ENCODE assay signal across 8 cellular contexts in the genomic region with DNA sequence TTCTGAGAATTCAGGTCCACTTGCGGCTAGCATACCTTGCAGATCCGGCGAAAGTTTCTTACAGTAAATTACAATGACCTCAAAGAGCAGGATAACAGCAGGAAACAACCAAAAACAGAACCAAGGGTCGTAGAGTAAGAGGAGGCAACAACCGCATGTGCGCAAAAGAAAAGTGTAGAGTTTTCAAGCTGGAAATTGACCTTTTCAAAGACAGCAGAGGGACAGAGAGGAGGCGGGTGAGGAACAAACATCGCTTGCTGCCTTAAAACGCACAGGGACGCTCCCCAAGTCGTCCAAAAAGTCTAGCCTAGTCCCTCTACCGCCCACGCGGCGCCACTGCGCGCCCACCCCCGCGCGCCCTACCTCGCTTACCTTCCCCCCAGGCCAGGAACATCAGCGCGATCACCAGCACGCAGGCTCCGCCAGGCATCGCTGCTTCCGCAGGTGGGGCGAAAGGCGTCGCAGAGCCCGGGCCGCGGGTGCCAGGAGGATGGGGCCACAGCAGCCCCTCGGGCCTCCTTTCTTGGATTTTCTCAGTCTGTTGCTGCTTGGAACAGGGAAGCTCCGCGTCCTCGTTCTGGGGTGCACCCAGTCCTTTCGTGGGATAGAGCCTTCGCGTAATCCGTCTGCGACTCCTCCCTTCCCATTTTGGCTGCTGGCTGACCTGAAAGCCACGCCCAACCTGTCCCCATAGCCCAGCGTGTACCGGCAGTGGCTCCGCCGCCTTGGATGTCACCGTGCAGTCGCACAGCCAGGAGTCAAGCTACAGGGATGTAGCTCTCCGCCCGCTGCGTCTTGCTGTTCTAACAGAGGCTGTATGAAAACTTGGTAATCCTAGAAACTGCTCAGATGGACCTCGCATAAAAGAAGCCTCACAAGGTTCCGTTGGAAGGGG. TPM values are rescaled to one million over a fixed set of nuclear protein-coding genes. Genes with fewer than 3 reads are reported as not detected.
DNase-seq lines count a peak whose midpoint lies in the region; ATAC-seq and TF ChIP-seq lines count a peak whose summit lies in the region.

Gene VWDE (minus strand): TSS at position 579 of the 895 bp plus-strand sequence. CDS start 149 bp downstream, at position 430.

- H4K20me1 ChIP-seq in MM.1S (ENCODE audit: insufficient read depth, low read length), result no peaks in the 10 kb centered on the region

- peak within 1 kb of the TSS; percentile 90 for H3K4me2 ChIP-seq in MM.1S (ENCODE audit: low read depth, low read length)

- H3K9me3 ChIP-seq in MM.1S (replicated peaks; ENCODE audit: insufficient read depth, low read length) (no peaks in the 10 kb centered on the region), spleen (peaks cover 0 to 10% (median 3%) of the 10 kb centered on the region in 8 donors)

- WGBS in spleen, 5 donors, result 1 to 3% (median 1%) methylated on average over 48 to 54 of the region's 54 CpGs

- H2AFZ ChIP-seq in ACC112 (ENCODE audit: low read length, unreplicated experiment) (peak within 1 kb of the TSS; percentile 82), MM.1S (ENCODE audit: low read length) (peak within 1 kb of the TSS; percentile 95)

- H3K36me3 ChIP-seq in ACC112 (ENCODE audit: insufficient read depth, low read length) (no peaks in the 10 kb centered on the region), MM.1S (replicated peaks; ENCODE audit: insufficient read depth, low read length) (no peaks in the 10 kb centered on the region), spleen (no peaks in the 10 kb centered on the region)

- H3K79me2 ChIP-seq in ACC112 (ENCODE audit: control insufficient read depth, insufficient read depth, low read length, unreplicated experiment) (no peaks in the 10 kb centered on the region), MM.1S (ENCODE audit: low read length) (no peaks in the 10 kb centered on the region)

- DNase-seq in MM.1S (peak; percentile 68), SKM-1 (lab: John Stamatoyannopoulos, UW; ENCODE audit: unreplicated experiment) (peak; percentile 57), anterior cingulate cortex (lab: John Stamatoyannopoulos, UW) (peak in 39 of 58 donors; percentile 2 to 67 (median 18)), iPS-NIHi11 (ENCODE audit: low spot score) (peak; percentile 82), spleen (peak; percentile 78)

- peak within 1 kb of the TSS; percentile 84 for H3K4me3 ChIP-seq in ACC112 (ENCODE audit: low read depth, low read length)
- H3K4me3 ChIP-seq in MM.1S (ENCODE audit: low read length), result peak within 1 kb of the TSS; percentile 74
- peak within 1 kb of the TSS; percentile 16 to 70 (median 37) for H3K4me3 ChIP-seq in spleen

- peaks cover 24% of the 10 kb centered on the region for H3K27me3 ChIP-seq in ACC112 (ENCODE audit: insufficient read depth, low read length)
- no peaks in the 10 kb centered on the region for H3K27me3 ChIP-seq in MM.1S (replicated peaks; ENCODE audit: insufficient read depth, low read length)
- peaks cover 0 to 41% (median 8%) of the 10 kb centered on the region in 7 donors for H3K27me3 ChIP-seq in spleen (replicated peaks in 1 of 7)

- no peaks in the 10 kb centered on the region for H3K9me2 ChIP-seq in MM.1S (replicated peaks; ENCODE audit: insufficient read depth, low read length)

- H3F3A ChIP-seq in MM.1S (ENCODE audit: insufficient read depth, low read length), result no peaks in the 10 kb centered on the region

- peak; percentile 20 for TF ChIP-seq CTCF in MM.1S (IDR thresholded peaks at IDR 0.05; ENCODE audit: low read length)
- no peak for TF ChIP-seq CTCF in spleen (IDR thresholded peaks at IDR 0.05 in 8 of 11, conservative IDR thresholded peaks at IDR 0.05 in 3 of 11)

- ATAC-seq in GM19463 (IDR thresholded peaks at IDR 0.05; ENCODE audit: unreplicated experiment) (peak; percentile 40), HG03571 (IDR thresholded peaks at IDR 0.05; ENCODE audit: unreplicated experiment) (no peak)

- intact Hi-C loops in spleen (cut with DNase I; ENCODE audit: low total_unique reads), result no loop called here

- H3K9ac ChIP-seq in MM.1S (ENCODE audit: low read length), result peak within 1 kb of the TSS; percentile 61

- H3K27ac ChIP-seq in ACC112 (ENCODE audit: low read depth, low read length) (no peak within 1 kb of the TSS), MM.1S (ENCODE audit: low read length) (peak within 1 kb of the TSS; percentile 2; the same call in 1 of the 2 replicates), spleen (peak within 1 kb of the TSS in 2 of 8 donors; percentile 50 to 63)

- no peak for TF ChIP-seq POLR2A in spleen (IDR thresholded peaks at IDR 0.05)

- H3K4me1 ChIP-seq in ACC112 (ENCODE audit: control insufficient read depth, insufficient read depth, low read length, unreplicated experiment) (no peaks in the 10 kb centered on the region), MM.1S (ENCODE audit: low read length) (no peaks in the 10 kb centered on the region), spleen (peaks cover 5 to 21% (median 17%) of the 10 kb centered on the region in 6 donors)

RNA-seq across cellular contexts. Expression of gene VWDE, which starts in this region (rescaled TPM):
- total RNA-seq in spleen, result under 1 TPM in 5 of 7 donors, not detected in 2; 0.23 to 0.97 (median 0.65) TPM
- under 1 TPM in 2 of 3 donors, not detected in 1; 0.13 to 0.15 TPM for polyA plus RNA-seq in spleen

Comparison
In these comparisons a context has a peak if more than half of its experiments do, and no peak if none do; other contexts are left out.
1. Peak in DNase-seq and H3K4me3 ChIP-seq in spleen; RNA of the gene not detected or under 1 TPM.
2. DNase-seq: peak in every context shown above with its lines; median percentile 82 in iPS-NIHi11; 78 in spleen; 68 in MM.1S; 57 in SKM-1; 18 in anterior cingulate cortex.